Comparison of ENCODE assay signal across 12 cellular contexts in the genomic region with DNA sequence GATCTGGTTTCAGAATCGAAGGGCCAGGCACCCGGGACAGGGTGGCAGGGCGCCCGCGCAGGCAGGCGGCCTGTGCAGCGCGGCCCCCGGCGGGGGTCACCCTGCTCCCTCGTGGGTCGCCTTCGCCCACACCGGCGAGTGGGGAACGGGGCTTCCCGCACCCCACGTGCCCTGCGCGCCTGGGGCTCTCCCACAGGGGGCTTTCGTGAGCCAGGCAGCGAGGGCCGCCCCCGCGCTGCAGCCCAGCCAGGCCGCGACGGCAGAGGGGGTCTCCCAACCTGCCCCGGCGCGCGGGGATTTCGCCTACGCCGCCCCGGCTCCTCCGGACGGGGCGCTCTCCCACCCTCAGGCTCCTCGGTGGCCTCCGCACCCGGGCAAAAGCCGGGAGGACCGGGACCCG. TPM values are rescaled to one million over a fixed set of nuclear protein-coding genes. Genes with fewer than 3 reads are reported as not detected.
DNase-seq lines count a peak whose midpoint lies in the region; ATAC-seq and TF ChIP-seq lines count a peak whose summit lies in the region.
"Not testable (repeated sequence)": the region's sequence is repeated elsewhere in the genome, so short reads cannot be mapped to it uniquely, and the experiment has no call there.
"Had no signal": no experiment of that assay in that cellular context is flagged by ENCODE, and none has a peak within 500 bp of the region (broad histone marks: within the 10 kb centered on the region; RNA-seq: fewer than 3 reads in every experiment).

No MANE protein-coding gene starts in this region.

- not testable (repeated sequence) for H3K27ac ChIP-seq in hepatocyte

- ATAC-seq in activated B cell treated with CpG ODN at 0.5 μM for 24 hours (ENCODE audit: low read depth); activated naive CD8-positive, alpha-beta T cell treated with anti-CD3 and anti-CD28 coated beads, Interleukin-2, amount 10 ng/mL, durations not matched to agents 7 days and 5 days (ENCODE audit: low read depth); stimulated activated naive B cell treated with anti-CD40 and anti-IgM and Interleukin-4, amounts not matched to agents 10 μg/mL and 1 μg/mL and 100 μg/mL, for 72 hours (replicated peaks): not testable (repeated sequence)

- not testable (repeated sequence) for H3K4me1 Mint-ChIP-seq in activated B cell treated with CpG ODN at 0.5 μM for 24 hours; activated naive CD8-positive, alpha-beta T cell treated with anti-CD3 and anti-CD28 coated beads, Interleukin-2, amount 10 ng/mL, durations not matched to agents 7 days and 5 days; osteocyte (ENCODE audit: unreplicated experiment); stimulated activated naive B cell treated with anti-CD40 and anti-IgM and Interleukin-4, amounts not matched to agents 10 μg/mL and 1 μg/mL and 100 μg/mL, for 72 hours

- H3K9me3 Mint-ChIP-seq in activated B cell treated with CpG ODN at 0.5 μM for 24 hours; activated naive CD8-positive, alpha-beta T cell treated with anti-CD3 and anti-CD28 coated beads, Interleukin-2, amount 10 ng/mL, durations not matched to agents 7 days and 5 days; osteocyte (ENCODE audit: unreplicated experiment); stimulated activated naive B cell treated with anti-CD40 and anti-IgM and Interleukin-4, amounts not matched to agents 10 μg/mL and 1 μg/mL and 100 μg/mL, for 72 hours: not testable (repeated sequence)

- not testable (repeated sequence) for H3K9me3 ChIP-seq in hepatocyte (ENCODE audit: low read depth)

- not testable (repeated sequence) for H3K4me3 ChIP-seq in fibroblast of pulmonary artery (replicated peaks; ENCODE audit: low read depth, low read length); hepatocyte

- H3K36me3 ChIP-seq in hepatocyte (replicated peaks; ENCODE audit: insufficient read depth, low read depth): not testable (repeated sequence)

- not testable (repeated sequence) for H3K79me2 ChIP-seq in hepatocyte

- H3K27ac Mint-ChIP-seq in activated B cell treated with CpG ODN at 0.5 μM for 24 hours; activated naive CD8-positive, alpha-beta T cell treated with anti-CD3 and anti-CD28 coated beads, Interleukin-2, amount 10 ng/mL, durations not matched to agents 7 days and 5 days; osteocyte (ENCODE audit: unreplicated experiment); stimulated activated naive B cell treated with anti-CD40 and anti-IgM and Interleukin-4, amounts not matched to agents 10 μg/mL and 1 μg/mL and 100 μg/mL, for 72 hours: not testable (repeated sequence)

- H3K4me2 ChIP-seq in hepatocyte: not testable (repeated sequence)

- not testable (repeated sequence) for H3K27me3 ChIP-seq in hepatocyte

- H3K4me3 Mint-ChIP-seq in activated B cell treated with CpG ODN at 0.5 μM for 24 hours; activated naive CD8-positive, alpha-beta T cell treated with anti-CD3 and anti-CD28 coated beads, Interleukin-2, amount 10 ng/mL, durations not matched to agents 7 days and 5 days; osteocyte (ENCODE audit: unreplicated experiment); stimulated activated naive B cell treated with anti-CD40 and anti-IgM and Interleukin-4, amounts not matched to agents 10 μg/mL and 1 μg/mL and 100 μg/mL, for 72 hours: not testable (repeated sequence)

- H2AFZ ChIP-seq in hepatocyte: not testable (repeated sequence)

- H3K4me1 ChIP-seq in hepatocyte (ENCODE audit: insufficient read depth): not testable (repeated sequence)

- H4K20me1 ChIP-seq in hepatocyte (ENCODE audit: insufficient read depth, poor library complexity, severe bottlenecking): not testable (repeated sequence)

- H3K36me3 Mint-ChIP-seq in activated B cell treated with CpG ODN at 0.5 μM for 24 hours (ENCODE audit: low read depth); activated naive CD8-positive, alpha-beta T cell treated with anti-CD3 and anti-CD28 coated beads, Interleukin-2, amount 10 ng/mL, durations not matched to agents 7 days and 5 days; osteocyte (ENCODE audit: unreplicated experiment); stimulated activated naive B cell treated with anti-CD40 and anti-IgM and Interleukin-4, amounts not matched to agents 10 μg/mL and 1 μg/mL and 100 μg/mL, for 72 hours: not testable (repeated sequence)

- CTCF ChIA-PET in activated B cell treated with CpG ODN at 0.5 μM for 24 hours (lab: Charles Lee): not testable (repeated sequence)

- 87% methylated on average over 38 of the region's 45 CpGs for WGBS in hepatocyte (ENCODE audit: low lambda C conversion rate, missing lambda C conversion rate)

- not testable (repeated sequence) for H3K9me2 ChIP-seq in hepatocyte (replicated peaks; ENCODE audit: insufficient read depth)

- intact Hi-C loops in activated B cell treated with CpG ODN at 0.5 μM for 24 hours (cut with micrococcal nuclease): not testable (repeated sequence)

- DNase-seq in activated B cell treated with CpG ODN at 0.5 μM for 24 hours: peak; percentile 20
- DNase-seq in activated naive CD8-positive, alpha-beta T cell treated with anti-CD3 and anti-CD28 coated beads, Interleukin-2, amount 10 ng/mL, durations not matched to agents 7 days and 5 days: peak; percentile 36
- peak; percentile 0 for DNase-seq in fibroblast of pulmonary artery (ENCODE audit: low read depth)
- DNase-seq in hepatocyte (ENCODE audit: low spot score): peak; percentile 6
- peak; percentile 86 for DNase-seq in osteocyte (ENCODE audit: extremely low spot score, unreplicated experiment)
- DNase-seq in stimulated activated naive B cell treated with anti-CD40 and anti-IgM and Interleukin-4, amounts not matched to agents 10 μg/mL and 1 μg/mL and 100 μg/mL, for 72 hours: peak; percentile 9

- H3K27me3 Mint-ChIP-seq in activated B cell treated with CpG ODN at 0.5 μM for 24 hours; activated naive CD8-positive, alpha-beta T cell treated with anti-CD3 and anti-CD28 coated beads, Interleukin-2, amount 10 ng/mL, durations not matched to agents 7 days and 5 days; osteocyte (ENCODE audit: unreplicated experiment); stimulated activated naive B cell treated with anti-CD40 and anti-IgM and Interleukin-4, amounts not matched to agents 10 μg/mL and 1 μg/mL and 100 μg/mL, for 72 hours: not testable (repeated sequence)

- TF ChIP-seq CTCF in activated B cell treated with CpG ODN at 0.5 μM for 24 hours (IDR thresholded peaks at IDR 0.05); fibroblast of pulmonary artery (IDR thresholded peaks at IDR 0.05; ENCODE audit: low read length, missing control alignments); hepatocyte (IDR thresholded peaks at IDR 0.05; ENCODE audit: poor library complexity); osteocyte (IDR thresholded peaks at IDR 0.05): not testable (repeated sequence)

- POLR2A ChIA-PET in activated B cell treated with CpG ODN at 0.5 μM for 24 hours (lab: Charles Lee); activated naive CD8-positive, alpha-beta T cell treated with anti-CD3 and anti-CD28 coated beads, Interleukin-2, amount 10 ng/mL, durations not matched to agents 7 days and 5 days (lab: Charles Lee): not testable (repeated sequence)

RNA-seq across cellular contexts. Expression of a gene that starts 4.0 kb away (rescaled TPM):
- not detected in 2 replicates for total RNA-seq in activated B cell treated with CpG ODN at 0.5 μM for 24 hours
- total RNA-seq in activated naive CD8-positive, alpha-beta T cell treated with anti-CD3 and anti-CD28 coated beads, Interleukin-2, amount 10 ng/mL, durations not matched to agents 7 days and 5 days: not detected
- not detected in 2 replicates for total RNA-seq in hepatocyte
- polyA plus RNA-seq in hepatocyte: not detected in 2 replicates
- total RNA-seq in osteocyte: not detected in 2 replicates
- total RNA-seq: CD4-positive, CD25-positive, alpha-beta regulatory T cell; CD8-positive, alpha-beta memory T cell; G401; GM23248; H4; HepG2 had no signal
- polyA plus RNA-seq: CD4-positive, CD25-positive, alpha-beta regulatory T cell; CD8-positive, alpha-beta memory T cell; GM23248; HepG2 had no signal

RNA-seq across cellular contexts. Expression of a gene that starts 41.3 kb away (rescaled TPM):
- total RNA-seq in activated B cell treated with CpG ODN at 0.5 μM for 24 hours (not detected in 2 replicates), hepatocyte (not detected in 2 replicates), osteocyte (not detected in 2 replicates)
- not detected for total RNA-seq in activated naive CD8-positive, alpha-beta T cell treated with anti-CD3 and anti-CD28 coated beads, Interleukin-2, amount 10 ng/mL, durations not matched to agents 7 days and 5 days
- not detected in 2 replicates for polyA plus RNA-seq in hepatocyte
- total RNA-seq: CD4-positive, CD25-positive, alpha-beta regulatory T cell; G401; GM23248; HepG2 had no signal
- polyA plus RNA-seq: CD4-positive, CD25-positive, alpha-beta regulatory T cell; CD8-positive, alpha-beta memory T cell; HepG2 had no signal

Comparison
In these comparisons a context has a peak if more than half of its experiments do, and no peak if none do; other contexts are left out.
1. DNase-seq: peak in every context shown above with its lines; median percentile 86 in osteocyte; 36 in activated naive CD8-positive, alpha-beta T cell treated with anti-CD3 and anti-CD28 coated beads, Interleukin-2, amount 10 ng/mL, durations not matched to agents 7 days and 5 days; 20 in activated B cell treated with CpG ODN at 0.5 μM for 24 hours; 9 in stimulated activated naive B cell treated with anti-CD40 and anti-IgM and Interleukin-4, amounts not matched to agents 10 μg/mL and 1 μg/mL and 100 μg/mL, for 72 hours; 6 in hepatocyte; 0 in fibroblast of pulmonary artery.